In genomic region chr7:154566877-154567276, GRCh38 we compare ENCODE assay signal across 15 cellular contexts.
A peak's percentile ranks its signal among the peaks of the same experiment; 100 is the strongest.
DNase-seq lines count a peak whose midpoint lies in the region; ATAC-seq and TF ChIP-seq lines count a peak whose summit lies in the region.
"Had no signal": no experiment of that assay in that cellular context is flagged by ENCODE, and none has a peak within 500 bp of the region (broad histone marks: within the 10 kb centered on the region; RNA-seq: fewer than 3 reads in every experiment).

No MANE protein-coding gene starts in this region.

- intact Hi-C loops in sciatic nerve (cut with DNase I): no loop called here

- DNase-seq in DMS114 treated with DMSO at 0.1 percent for 48 hours (lab: John Stamatoyannopoulos, UW; ENCODE audit: unreplicated experiment) (peak; percentile 5), NCI-H1105 treated with DMSO at 0.1 percent for 48 hours (lab: John Stamatoyannopoulos, UW) (peak; percentile 49), cerebellum (ENCODE audit: low spot score) (peak; percentile 13), osteoblast (ENCODE audit: insufficient read length, low spot score, missing footprints) (peak; percentile 11), AG08395 (ENCODE audit: low spot score) (no peak), sciatic nerve (ENCODE audit: low spot score) (no peak), NCI-H1417 (lab: John Stamatoyannopoulos, UW) (no peak)
- DNase-seq: activated CD4-positive, alpha-beta T cell treated with anti-CD3 and anti-CD28 coated beads for 4 hours; esophagus squamous epithelium; NCI-H1417 treated with DMSO at 0.1 percent for 48 hours; NCI-H345; occipital lobe; stimulated activated CD4-positive, alpha-beta T cell treated with anti-CD3 and anti-CD28 coated beads, Interleukin-4, amount 100 ng/mL, for 1 hour had no signal

- H3K4me3 ChIP-seq in osteoblast (ENCODE audit: insufficient read depth, low read length): no peak overlapping the region
- H3K4me3 ChIP-seq: esophagus squamous epithelium had no signal

- no peak overlapping the region for H3K27ac ChIP-seq in osteoblast (ENCODE audit: low read depth, low read length)
- H3K27ac ChIP-seq: esophagus squamous epithelium had no signal

- no peaks in the 10 kb centered on the region for H3K9me3 ChIP-seq in osteoblast (ENCODE audit: low read depth, low read length)
- H3K9me3 ChIP-seq: esophagus squamous epithelium had no signal

- no peaks in the 10 kb centered on the region for H3K27me3 ChIP-seq in osteoblast (ENCODE audit: insufficient read depth, low read length)
- H3K27me3 ChIP-seq: esophagus squamous epithelium had no signal

- no peaks in the 10 kb centered on the region for H3K79me2 ChIP-seq in osteoblast (ENCODE audit: insufficient read depth, low read length)

- H3K4me2 ChIP-seq in osteoblast (ENCODE audit: insufficient read depth, low read length): no peak overlapping the region

- no peak for TF ChIP-seq CTCF in osteoblast (IDR thresholded peaks at IDR 0.05; ENCODE audit: extremely low read depth, low read depth, low read length)

- no peak overlapping the region for H2AFZ ChIP-seq in osteoblast (ENCODE audit: low read length)

- ATAC-seq in sciatic nerve (no peak), HG03354 (IDR thresholded peaks at IDR 0.05; ENCODE audit: poor library complexity, severe bottlenecking, unreplicated experiment) (no peak)
- ATAC-seq: HCT116 had no signal

- H4K20me1 ChIP-seq in osteoblast (ENCODE audit: insufficient read depth, low read length): no peaks in the 10 kb centered on the region

- H3K36me3 ChIP-seq in osteoblast (ENCODE audit: insufficient read depth, low read length): no peaks in the 10 kb centered on the region
- H3K36me3 ChIP-seq: esophagus squamous epithelium had no signal

- no peaks in the 10 kb centered on the region for H3K4me1 ChIP-seq in osteoblast (ENCODE audit: insufficient read depth, low read length)
- H3K4me1 ChIP-seq: esophagus squamous epithelium had no signal

Comparison
In these comparisons a context has a peak if more than half of its experiments do, and no peak if none do; other contexts are left out.
1. DNase-seq: peak in DMS114 treated with DMSO at 0.1 percent for 48 hours (single experiment), NCI-H1105 treated with DMSO at 0.1 percent for 48 hours (single experiment), cerebellum (single experiment) and osteoblast (single experiment); none in AG08395 (single experiment), sciatic nerve (single experiment) and NCI-H1417 (0 of 3).